In the genomic region with DNA sequence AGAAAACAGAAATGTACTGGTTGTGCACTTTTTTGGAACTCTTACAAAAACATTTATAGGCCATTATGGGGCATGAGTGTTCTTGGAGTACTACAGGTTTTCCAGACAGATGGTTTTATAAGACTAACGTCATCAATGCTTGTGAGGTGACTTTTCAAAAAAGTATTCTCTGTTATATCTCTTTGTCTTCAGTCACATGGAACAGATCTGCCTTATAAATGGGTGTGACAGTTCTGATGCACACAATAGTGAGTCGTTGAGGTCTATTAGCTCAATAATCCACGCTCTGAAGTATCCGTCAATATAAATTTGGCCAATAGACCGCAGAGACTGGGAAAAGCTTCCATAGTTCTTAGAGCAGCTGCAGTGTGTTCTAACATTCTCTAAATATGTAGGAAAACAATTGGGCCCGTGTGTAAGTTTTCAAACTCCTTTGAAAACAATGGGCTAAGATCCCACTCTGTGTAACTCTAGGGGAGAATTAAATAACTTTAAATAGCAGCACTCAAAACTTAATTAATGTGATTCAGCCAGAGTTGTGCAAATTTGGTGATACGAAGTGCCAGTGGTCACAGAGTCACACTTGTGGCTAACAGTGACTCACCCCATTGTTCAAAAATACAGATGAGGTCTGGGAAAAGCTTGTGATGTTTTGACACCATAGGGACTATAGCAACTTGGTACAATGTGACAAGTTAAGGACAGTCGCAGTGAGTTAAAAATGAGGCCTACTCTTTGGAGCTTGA, we compare ENCODE assay signal across 9 cellular contexts.
DNase-seq lines count a peak whose midpoint lies in the region; ATAC-seq and TF ChIP-seq lines count a peak whose summit lies in the region.
"Had no signal": no experiment of that assay in that cellular context is flagged by ENCODE, and none has a peak within 500 bp of the region (broad histone marks: within the 10 kb centered on the region; RNA-seq: fewer than 3 reads in every experiment).

No MANE protein-coding gene starts in this region.

- peak; percentile 18 for ATAC-seq in left lung

- TF ChIP-seq CTCF in AG04449 (IDR thresholded peaks at IDR 0.05; ENCODE audit: insufficient read depth, low read length, missing control alignments) (no peak), HFFc6 (IDR thresholded peaks at IDR 0.05) (no peak), ascending aorta (IDR thresholded peaks at IDR 0.05) (no peak), left lung (IDR thresholded peaks at IDR 0.05) (no peak), transverse colon (IDR thresholded peaks at IDR 0.05) (no peak)

- H3K4me3 ChIP-seq in AG04449 (ENCODE audit: low read depth, low read length) (no peak overlapping the region), ascending aorta (no peak overlapping the region), left lung (no peak overlapping the region), transverse colon (no peak overlapping the region)

- peaks cover 22% of the 10 kb centered on the region for H3K4me1 Mint-ChIP-seq in HFFc6 (ENCODE audit: low read depth)

- WGBS in transverse colon (ENCODE audit: low coverage in 1 of 2), 2 donors: 69 to 77% methylated on average over 7 to 8 of the region's 8 CpGs

- H3K27me3 Mint-ChIP-seq in HFFc6 (ENCODE audit: insufficient read depth): peaks cover 3% of the 10 kb centered on the region

- H3K9me3 ChIP-seq in ascending aorta (no peaks in the 10 kb centered on the region), left lung (no peaks in the 10 kb centered on the region), transverse colon (no peaks in the 10 kb centered on the region)

- no peaks in the 10 kb centered on the region for H3K9me3 Mint-ChIP-seq in HFFc6

- H3K27ac Mint-ChIP-seq in HFFc6: peak overlapping the region; percentile 27; the same call in 1 of the 2 replicates

- DNase-seq in AG04449 (ENCODE audit: low read depth, low spot score) (peak; percentile 14), HFFc6 (peak; percentile 61), ascending aorta (ENCODE audit: low spot score in 2 of 2) (no peak), left lung (no peak), NCI-H2171 treated with DMSO at 0.1 percent for 48 hours (lab: John Stamatoyannopoulos, UW) (no peak), 8988T (no peak), transverse colon (no peak)
- no peak for DNase-seq in activated effector memory CD4-positive, alpha-beta T cell treated with Interleukin-2 at 50 U/mL for 16 hours
- DNase-seq: activated CD4-positive, alpha-beta T cell treated with anti-CD3 and anti-CD28 coated beads for 48 hours had no signal

- H3K4me1 ChIP-seq in ascending aorta (peaks cover 0 to 5% of the 10 kb centered on the region in 2 donors), left lung (no peaks in the 10 kb centered on the region), transverse colon (peaks cover 0 to 11% (median 0%) of the 10 kb centered on the region in 4 donors)

- H3K36me3 Mint-ChIP-seq in HFFc6 (ENCODE audit: low read depth): no peaks in the 10 kb centered on the region

- POLR2A ChIA-PET in AG04449 (lab: Yijun Ruan, JAX): no interaction called here

- H3K4me3 Mint-ChIP-seq in HFFc6: no peak overlapping the region; the same call in 1 of the 2 replicates

- TF ChIP-seq EP300 in transverse colon (IDR thresholded peaks at IDR 0.05; ENCODE audit: low read depth): no peak

- CTCF ChIA-PET in AG04449 (lab: Yijun Ruan, JAX): no interaction called here

- in situ Hi-C loops in transverse colon (cut with MboI; ENCODE audit: low pct_ligation_motif_present in 1 of 4, low pct_unique_long_range_greater_than_20kb in 1 of 4, low sequenced_read_pairs in 3 of 4): no loop called here

- no peaks in the 10 kb centered on the region for H3K27me3 ChIP-seq in ascending aorta
- H3K27me3 ChIP-seq in left lung: no peaks in the 10 kb centered on the region
- no peaks in the 10 kb centered on the region for H3K27me3 ChIP-seq in transverse colon

- H3K36me3 ChIP-seq in ascending aorta (no peaks in the 10 kb centered on the region), left lung (no peaks in the 10 kb centered on the region), transverse colon (no peaks in the 10 kb centered on the region)

- H3K27ac ChIP-seq in ascending aorta (peak overlapping the region; percentile 33 to 48), left lung (no peak overlapping the region), transverse colon (no peak overlapping the region)

- no peak for TF ChIP-seq POLR2A in transverse colon (IDR thresholded peaks at IDR 0.05)

- intact Hi-C loops in ascending aorta (cut with DNase I) (loop anchor here (5.0 to 10.0 kb wide), 2 partner anchors 310 to 312 kb away; no protein-coding TSS in a partner anchor), left lung (cut with DNase I) (no loop called here), transverse colon (cut with DNase I; ENCODE audit: low total_unique reads) (no loop called here)

Comparison
In these comparisons a context has a peak if more than half of its experiments do, and no peak if none do; other contexts are left out.
1. DNase-seq: peak in AG04449 (single experiment) and HFFc6 (single experiment); none in ascending aorta (0 of 2), left lung (0 of 2), NCI-H2171 treated with DMSO at 0.1 percent for 48 hours (single experiment), 8988T (single experiment), activated effector memory CD4-positive, alpha-beta T cell treated with Interleukin-2 at 50 U/mL for 16 hours (single experiment) and transverse colon (single experiment).
2. H3K27ac ChIP-seq: peak in ascending aorta (2 of 2); none in left lung (0 of 2) and transverse colon (0 of 4).